Comparison of ENCODE assay signal across 8 cellular contexts in genomic region chr17:36089888-36090836, GRCh38. TPM values are rescaled to one million over a fixed set of nuclear protein-coding genes. Genes with fewer than 3 reads are reported as not detected.
DNase-seq lines count a peak whose midpoint lies in the region; ATAC-seq and TF ChIP-seq lines count a peak whose summit lies in the region.

Gene CCL3 (minus strand): TSS chr17:36090143. CDS start chr17:36090058, 85 bp downstream.

- H3K4me1 Mint-ChIP-seq in effector memory CD8-positive, alpha-beta T cell (ENCODE audit: low read depth in 2 of 2) = peaks cover 53 to 78% of the 10 kb centered on the region in 2 donors
- peaks cover 52 to 75% of the 10 kb centered on the region in 2 donors for H3K4me1 Mint-ChIP-seq in stimulated activated naive B cell treated with anti-CD40 and anti-IgM and Interleukin-4, amounts not matched to agents 10 μg/mL and 1 μg/mL and 100 μg/mL, for 72 hours

- no peaks in the 10 kb centered on the region for H3K9me3 ChIP-seq in tibial artery

- peak within 1 kb of the TSS; percentile 96 to 99 for H3K27ac Mint-ChIP-seq in effector memory CD8-positive, alpha-beta T cell
- H3K27ac Mint-ChIP-seq in stimulated activated naive B cell treated with anti-CD40 and anti-IgM and Interleukin-4, amounts not matched to agents 10 μg/mL and 1 μg/mL and 100 μg/mL, for 72 hours = peak within 1 kb of the TSS; percentile 93

- peak; percentile 66 for ATAC-seq in GM18517 (IDR thresholded peaks at IDR 0.05; ENCODE audit: unreplicated experiment)
- ATAC-seq in GM21737 (IDR thresholded peaks at IDR 0.05; ENCODE audit: unreplicated experiment) = peak; percentile 66
- ATAC-seq in effector memory CD8-positive, alpha-beta T cell (replicated peaks) = peak; percentile 55
- peak; percentile 83 to 87 for ATAC-seq in stimulated activated naive B cell treated with anti-CD40 and anti-IgM and Interleukin-4, amounts not matched to agents 10 μg/mL and 1 μg/mL and 100 μg/mL, for 72 hours (replicated peaks)

- peak within 1 kb of the TSS; percentile 65 to 78 for H3K4me3 Mint-ChIP-seq in effector memory CD8-positive, alpha-beta T cell
- peak within 1 kb of the TSS; percentile 80 to 87 for H3K4me3 Mint-ChIP-seq in stimulated activated naive B cell treated with anti-CD40 and anti-IgM and Interleukin-4, amounts not matched to agents 10 μg/mL and 1 μg/mL and 100 μg/mL, for 72 hours

- no peaks in the 10 kb centered on the region for H3K36me3 ChIP-seq in tibial artery

- H3K27me3 Mint-ChIP-seq in effector memory CD8-positive, alpha-beta T cell = no peaks in the 10 kb centered on the region
- no peaks in the 10 kb centered on the region for H3K27me3 Mint-ChIP-seq in stimulated activated naive B cell treated with anti-CD40 and anti-IgM and Interleukin-4, amounts not matched to agents 10 μg/mL and 1 μg/mL and 100 μg/mL, for 72 hours

- intact Hi-C loops in tibial artery (cut with DNase I; ENCODE audit: low total_unique reads) = no loop called here

- H3K9me3 Mint-ChIP-seq in effector memory CD8-positive, alpha-beta T cell = no peaks in the 10 kb centered on the region
- H3K9me3 Mint-ChIP-seq in stimulated activated naive B cell treated with anti-CD40 and anti-IgM and Interleukin-4, amounts not matched to agents 10 μg/mL and 1 μg/mL and 100 μg/mL, for 72 hours = peaks cover 0 to 3% of the 10 kb centered on the region in 2 donors

- H3K36me3 Mint-ChIP-seq in effector memory CD8-positive, alpha-beta T cell (ENCODE audit: insufficient read depth) = peaks cover 14% of the 10 kb centered on the region
- peaks cover 10 to 17% of the 10 kb centered on the region in 2 donors for H3K36me3 Mint-ChIP-seq in stimulated activated naive B cell treated with anti-CD40 and anti-IgM and Interleukin-4, amounts not matched to agents 10 μg/mL and 1 μg/mL and 100 μg/mL, for 72 hours

- no peak within 1 kb of the TSS for H3K27ac ChIP-seq in tibial artery

- H3K4me1 ChIP-seq in tibial artery = no peaks in the 10 kb centered on the region

- no peak for TF ChIP-seq CTCF in tibial artery (IDR thresholded peaks at IDR 0.05)

- DNase-seq in LHCN-M2 (ENCODE audit: low read depth) (peak; percentile 19), tibial artery (no peak), cerebellum (ENCODE audit: low spot score) (no peak), DMS114 treated with DMSO at 0.1 percent for 48 hours (lab: John Stamatoyannopoulos, UW; ENCODE audit: unreplicated experiment) (no peak)
- DNase-seq in effector memory CD8-positive, alpha-beta T cell = peak; percentile 32 to 38 (median 33)
- DNase-seq in stimulated activated naive B cell treated with anti-CD40 and anti-IgM and Interleukin-4, amounts not matched to agents 10 μg/mL and 1 μg/mL and 100 μg/mL, for 72 hours = peak; percentile 81

- no peak within 1 kb of the TSS for H3K4me3 ChIP-seq in tibial artery

- H3K27me3 ChIP-seq in tibial artery = no peaks in the 10 kb centered on the region

RNA-seq across cellular contexts. Expression of gene CCL3, which starts in this region (rescaled TPM):
- total RNA-seq in LHCN-M2 (2014; rRNA removed) = not detected in 2 replicates
- polyA plus RNA-seq in LHCN-M2 (2012) = 0.36 TPM
- 4.9 TPM for total RNA-seq in cerebellum

Comparison
In these comparisons a context has a peak if more than half of its experiments do, and no peak if none do; other contexts are left out.
1. Peak in DNase-seq in LHCN-M2; RNA of the gene not detected or under 1 TPM.
2. DNase-seq: peak in effector memory CD8-positive, alpha-beta T cell (3 of 3) and stimulated activated naive B cell treated with anti-CD40 and anti-IgM and Interleukin-4, amounts not matched to agents 10 μg/mL and 1 μg/mL and 100 μg/mL, for 72 hours (single experiment); none in tibial artery (0 of 2), cerebellum (single experiment) and DMS114 treated with DMSO at 0.1 percent for 48 hours (single experiment).
3. Peak in every context shown above with its lines, with median percentiles within 50 percentile points of each other: ATAC-seq.